ENCODE assay signal across 8 cellular contexts in the genomic region with DNA sequence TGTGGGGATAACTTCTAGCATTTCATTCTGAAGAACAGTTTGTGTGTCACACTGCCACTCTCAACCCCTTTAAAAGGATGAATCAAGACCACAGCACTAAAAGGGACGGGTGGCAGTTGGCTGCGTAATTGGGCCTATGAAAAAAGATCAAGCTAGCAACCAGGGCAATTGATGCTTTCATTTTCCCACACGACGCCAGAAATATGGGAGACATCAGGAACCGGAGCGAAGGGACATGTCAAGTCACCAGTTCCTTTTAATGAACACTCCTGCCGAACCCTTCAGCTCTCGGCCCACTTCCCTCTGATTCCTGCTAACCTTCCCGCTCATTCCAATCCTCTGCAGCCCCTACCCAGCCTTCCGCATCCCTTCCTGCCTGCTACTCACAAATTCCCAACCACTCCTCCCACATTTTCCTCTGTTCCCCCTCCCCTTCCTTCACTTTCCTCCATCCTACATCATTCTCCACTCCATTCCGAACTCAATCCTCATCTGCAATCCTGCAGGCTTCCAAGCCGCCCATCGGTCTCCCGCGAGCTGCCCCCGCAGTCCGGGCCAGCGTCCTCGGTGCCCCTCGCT. TPM values are rescaled to one million over a fixed set of nuclear protein-coding genes. Genes with fewer than 3 reads are reported as not detected.
A peak's percentile ranks its signal among the peaks of the same experiment; 100 is the strongest.
DNase-seq lines count a peak whose midpoint lies in the region; ATAC-seq and TF ChIP-seq lines count a peak whose summit lies in the region.

No MANE protein-coding gene starts in this region.

- peak overlapping the region; percentile 80 for H3K4ac ChIP-seq in IMR-90 (ENCODE audit: low read depth, low read length)

- peak overlapping the region; percentile 74 for H3K4me3 ChIP-seq in IMR-90 (ENCODE audit: insufficient read depth, low read depth, low read length)
- H3K4me3 ChIP-seq in WI38 (ENCODE audit: low read depth, low read length), result peak overlapping the region; percentile 85
- H3K4me3 ChIP-seq in dorsolateral prefrontal cortex, result peak overlapping the region; percentile 64 to 96 (median 88)
- H3K4me3 ChIP-seq in lower leg skin (ENCODE audit: low read depth, poor library complexity, severe bottlenecking), result peak overlapping the region; percentile 97

- H3K79me1 ChIP-seq in IMR-90 (ENCODE audit: low read depth in 1 of 2, low read length in 2 of 2), result peaks cover 6 to 39% of the 10 kb centered on the region in 2 experiments; a peak in 3 of 4 replicates

- peaks cover 6% of the 10 kb centered on the region for H3K36me3 Mint-ChIP-seq in stimulated activated naive CD8-positive, alpha-beta T cell treated with anti-CD3 and anti-CD28 coated beads, Interleukin-15, Interleukin-2, amounts not matched to agents 100 ng/mL and 50 ng/mL, for 24 hours (ENCODE audit: low read depth)

- POLR2A ChIA-PET in IMR-90 (lab: Charles Lee; ENCODE audit: unreplicated experiment), result interaction anchor here (0.5 to 1.0 kb wide), 10 partner anchors 12 to 319 kb away, joined by 3 to 13 read pairs (median 4); a partner anchor contains a TSS

- H4K5ac ChIP-seq in IMR-90 (ENCODE audit: low read depth, low read length), result peak overlapping the region; percentile 5; the same call in 1 of the 2 replicates

- H2BK120ac ChIP-seq in IMR-90 (ENCODE audit: low read depth, low read length), result no peak overlapping the region

- no peak for TF ChIP-seq POLR2A in IMR-90 (IDR thresholded peaks at IDR 0.05; ENCODE audit: low read depth, low read length)
- no peak for TF ChIP-seq POLR2A in lower leg skin (IDR thresholded peaks at IDR 0.05)

- peak overlapping the region; percentile 27 to 36; a peak in 2 of 4 replicates for H4K8ac ChIP-seq in IMR-90 (ENCODE audit: low read depth in 2 of 2, low read length in 2 of 2)

- WGBS in IMR-90 (ENCODE audit: extremely low coverage in 2 of 2, insufficient read length in 1 of 2), 2 experiments, result 1 to 83% methylated on average over 1 to 17 of the region's 20 CpGs
- 1 to 3% methylated on average over 20 of the region's 20 CpGs for WGBS in lower leg skin, 2 donors

- H3K9me1 ChIP-seq in IMR-90 (ENCODE audit: insufficient read depth, low read length), result peaks cover 4% of the 10 kb centered on the region; the same call in 1 of the 2 replicates

- peak overlapping the region; percentile 89 for H3K23ac ChIP-seq in IMR-90 (ENCODE audit: low read depth, low read length)

- H2BK20ac ChIP-seq in IMR-90 (ENCODE audit: low read depth, low read length), result no peak overlapping the region

- peaks cover 2% of the 10 kb centered on the region; the same call in 1 of the 2 replicates for H3K4me1 ChIP-seq in IMR-90 (ENCODE audit: control insufficient read depth, insufficient read depth, low read length)

- H3K27ac Mint-ChIP-seq in stimulated activated naive CD8-positive, alpha-beta T cell treated with anti-CD3 and anti-CD28 coated beads, Interleukin-15, Interleukin-2, amounts not matched to agents 100 ng/mL and 50 ng/mL, for 24 hours, result peak overlapping the region; percentile 92

- H3K9ac ChIP-seq in IMR-90 (ENCODE audit: low read depth, low read length), result peak overlapping the region; percentile 76

- in situ Hi-C loops in IMR-90 (cut with MboI; ENCODE audit: low sequenced_read_pairs), result loop anchor here (10.0 kb wide), 1 partner anchor 262 kb away; a partner anchor contains a TSS

- peak overlapping the region; percentile 64 for H3K14ac ChIP-seq in IMR-90 (replicated peaks; ENCODE audit: low read depth, low read length)

- TSS peak; percentile 15 for BruUV-seq in IMR-90 (replicated peaks; lab: Mats Ljungman, UMichigan)

- intact Hi-C loops in IMR-90 (cut with micrococcal nuclease) (loop anchor here (5.0 to 10.0 kb wide), 2 partner anchors 155 to 262 kb away; a partner anchor contains a TSS), dorsolateral prefrontal cortex (cut with DNase I) (loop anchor here (2.0 to 10.0 kb wide), 5 partner anchors 34 to 156 kb away; a partner anchor contains a TSS), lower leg skin (cut with DNase I; ENCODE audit: low total_unique reads) (no loop called here)

- peak overlapping the region; percentile 83 for H2AK9ac ChIP-seq in IMR-90 (replicated peaks; ENCODE audit: low read depth, low read length, poor library complexity)

- peak overlapping the region; percentile 91 for H2AFZ ChIP-seq in IMR-90 (replicated peaks; ENCODE audit: low read length, poor library complexity)

- H3K27ac ChIP-seq in IMR-90 (ENCODE audit: insufficient read depth, low read length), result peak overlapping the region; percentile 66
- peak overlapping the region; percentile 29 to 98 (median 91) for H3K27ac ChIP-seq in dorsolateral prefrontal cortex

- DNase-seq in ELR (ENCODE audit: low read depth) (peak; percentile 60), IMR-90 (peak; percentile 39), dorsolateral prefrontal cortex (peak in 2 of 10 donors; percentile 11 to 40), lower leg skin (ENCODE audit: low spot score in 2 of 2) (no peak), DMS114 treated with DMSO at 0.1 percent for 48 hours (lab: John Stamatoyannopoulos, UW; ENCODE audit: unreplicated experiment) (no peak), D341Med (ENCODE audit: low spot score) (no peak)

- H3K27me3 ChIP-seq in IMR-90 (ENCODE audit: control insufficient read depth, insufficient read depth, low read length) (no peaks in the 10 kb centered on the region), dorsolateral prefrontal cortex (no peaks in the 10 kb centered on the region)

- peak overlapping the region; percentile 87 for H3K4me2 ChIP-seq in IMR-90 (ENCODE audit: low read depth, low read length)

- H3K9me3 ChIP-seq in IMR-90 (ENCODE audit: control insufficient read depth, insufficient read depth, low read length), result no peaks in the 10 kb centered on the region

- peaks cover 46% of the 10 kb centered on the region for H3K4me1 Mint-ChIP-seq in stimulated activated naive CD8-positive, alpha-beta T cell treated with anti-CD3 and anti-CD28 coated beads, Interleukin-15, Interleukin-2, amounts not matched to agents 100 ng/mL and 50 ng/mL, for 24 hours (ENCODE audit: low read depth)

- no peak overlapping the region; the same call in 1 of the 2 replicates for H3K18ac ChIP-seq in IMR-90 (ENCODE audit: low read depth, low read length)

- peak overlapping the region; percentile 93 for H3K4me3 Mint-ChIP-seq in stimulated activated naive CD8-positive, alpha-beta T cell treated with anti-CD3 and anti-CD28 coated beads, Interleukin-15, Interleukin-2, amounts not matched to agents 100 ng/mL and 50 ng/mL, for 24 hours

- no peaks in the 10 kb centered on the region for H3K36me3 ChIP-seq in IMR-90 (ENCODE audit: control insufficient read depth, insufficient read depth, low read length)

- H4K20me1 ChIP-seq in IMR-90 (ENCODE audit: insufficient read depth, low read length), result peaks cover 39% of the 10 kb centered on the region

- dilution Hi-C loops in IMR-90 (cut with HindIII; ENCODE audit: low sequenced_read_pairs, unreplicated experiment), result no loop called here

- TF ChIP-seq RAD21 in IMR-90 (IDR thresholded peaks at IDR 0.05; ENCODE audit: low read length), result no peak

- CTCF ChIA-PET in IMR-90 (lab: Yijun Ruan, JAX), result interaction anchor here (1.3 kb wide), 1 partner anchor 259 kb away, joined by 5 read pairs; no protein-coding TSS in a partner anchor

- H2BK15ac ChIP-seq in IMR-90 (ENCODE audit: low read depth, low read length), result no peak overlapping the region

- H2BK5ac ChIP-seq in IMR-90 (ENCODE audit: low read depth, low read length, poor library complexity, severe bottlenecking), result peak overlapping the region; percentile 51

- no peak for TF ChIP-seq CTCF in IMR-90 (conservative IDR thresholded peaks at IDR 0.05; ENCODE audit: low read depth, low read length)
- no peak for TF ChIP-seq CTCF in WI38 (IDR thresholded peaks at IDR 0.05; ENCODE audit: low read depth, low read length)
- no peak for TF ChIP-seq CTCF in dorsolateral prefrontal cortex (IDR thresholded peaks at IDR 0.05 in 54 of 56, conservative IDR thresholded peaks at IDR 0.05 in 2 of 56; ENCODE audit: low read depth in 1 of 56, partially characterized antibody in 56 of 56)
- TF ChIP-seq CTCF in lower leg skin (IDR thresholded peaks at IDR 0.05), result no peak

- peak; percentile 28 for ATAC-seq in IMR-90 (ENCODE audit: low read depth)

- no peak overlapping the region for H4K91ac ChIP-seq in IMR-90 (ENCODE audit: insufficient read depth, low read depth, low read length)

- H2AK5ac ChIP-seq in IMR-90 (ENCODE audit: low read depth, low read length), result peak overlapping the region; percentile 38; the same call in 1 of the 2 replicates

- no peaks in the 10 kb centered on the region for H3K27me3 Mint-ChIP-seq in stimulated activated naive CD8-positive, alpha-beta T cell treated with anti-CD3 and anti-CD28 coated beads, Interleukin-15, Interleukin-2, amounts not matched to agents 100 ng/mL and 50 ng/mL, for 24 hours

- H3K56ac ChIP-seq in IMR-90 (ENCODE audit: extremely low read depth, insufficient read depth, low read length), result peak overlapping the region; percentile 7; the same call in 1 of the 2 replicates

- no peaks in the 10 kb centered on the region for H3K9me3 Mint-ChIP-seq in stimulated activated naive CD8-positive, alpha-beta T cell treated with anti-CD3 and anti-CD28 coated beads, Interleukin-15, Interleukin-2, amounts not matched to agents 100 ng/mL and 50 ng/mL, for 24 hours

TF ChIP-seq in IMR-90, 13 proteins besides CTCF, POLR2A, EP300 and RAD21 (continues in another document):
- no peak for TF ChIP-seq FOS (IDR thresholded peaks at IDR 0.05; ENCODE audit: low read depth, low read length)
- no peak for TF ChIP-seq CHD1 (IDR thresholded peaks at IDR 0.05; ENCODE audit: low read depth, low read length)
- no peak for TF ChIP-seq MAFK (IDR thresholded peaks at IDR 0.05; ENCODE audit: low read depth, low read length)

RNA-seq across cellular contexts. Expression of a gene that starts 0.7 kb away (rescaled TPM):
- total RNA-seq in IMR-90 (2012; rRNA removed) (14.0 and 16.7 TPM in 2 replicates), dorsolateral prefrontal cortex (10 to 100 TPM; 42.6 to 96.4 (median 71.8) TPM), lower leg skin (10 to 100 TPM; 16.6 to 22.7 (median 18.7) TPM)
- polyA plus RNA-seq in IMR-90 (2012; rRNA removed), result 21.7 and 22.2 TPM in 2 replicates
- 13.7 and 15.6 TPM in 2 replicates for polyA plus RNA-seq in IMR-90 (2012; cell fraction: cytosol; rRNA removed)
- polyA plus RNA-seq in IMR-90 (2012; cell fraction: nucleus; rRNA removed; ENCODE audit: low replicate concordance), result 26.4 and 49.4 TPM in 2 replicates

RNA-seq across cellular contexts. Expression of a gene that starts 34.5 kb away (rescaled TPM):
- total RNA-seq in IMR-90 (2012; rRNA removed) (16.7 and 27.6 TPM in 2 replicates), dorsolateral prefrontal cortex (10 to 100 TPM; 43.1 to 97.4 (median 70.1) TPM), lower leg skin (10 to 100 TPM; 51.3 to 75.1 (median 56.6) TPM)
- 27.0 and 40.1 TPM in 2 replicates for polyA plus RNA-seq in IMR-90 (2012; rRNA removed)
- 19.7 and 28.3 TPM in 2 replicates for polyA plus RNA-seq in IMR-90 (2012; cell fraction: cytosol; rRNA removed)
- 60.9 and 121 TPM in 2 replicates for polyA plus RNA-seq in IMR-90 (2012; cell fraction: nucleus; rRNA removed; ENCODE audit: low replicate concordance)

RNA-seq across cellular contexts. Expression of a gene that starts 56.5 kb away (rescaled TPM):
- total RNA-seq in IMR-90 (2012; rRNA removed), result 45.3 and 48.3 TPM in 2 replicates
- polyA plus RNA-seq in IMR-90 (2012; rRNA removed), result 21.9 and 28.0 TPM in 2 replicates
- 11.6 and 19.2 TPM in 2 replicates for polyA plus RNA-seq in IMR-90 (2012; cell fraction: cytosol; rRNA removed)
- polyA plus RNA-seq in IMR-90 (2012; cell fraction: nucleus; rRNA removed; ENCODE audit: low replicate concordance), result 20.3 and 77.4 TPM in 2 replicates
- 100 to 1,000 TPM in 69 of 120 experiments, 10 to 100 TPM in 51; 65.0 to 180 (median 103) TPM for total RNA-seq in dorsolateral prefrontal cortex
- total RNA-seq in lower leg skin, result 10 to 100 TPM; 48.8 to 76.1 (median 64.9) TPM

Comparison
In these comparisons a context has a peak if more than half of its experiments do, and no peak if none do; other contexts are left out.
1. DNase-seq: peak in ELR (single experiment) and IMR-90 (single experiment); none in lower leg skin (0 of 2), DMS114 treated with DMSO at 0.1 percent for 48 hours (single experiment) and D341Med (single experiment).
2. Peak in every context shown above with its lines, with median percentiles within 50 percentile points of each other: H3K4me3 ChIP-seq.